13 cellular contexts compared by ENCODE assay signal in genomic region chr9:22100626-22101025, GRCh38.
DNase-seq lines count a peak whose midpoint lies in the region; ATAC-seq and TF ChIP-seq lines count a peak whose summit lies in the region.
"Had no signal": no experiment of that assay in that cellular context is flagged by ENCODE, and none has a peak within 500 bp of the region (broad histone marks: within the 10 kb centered on the region; RNA-seq: fewer than 3 reads in every experiment).

No MANE protein-coding gene starts in this region.

- no peak overlapping the region for H3K4me3 ChIP-seq in AG04450 (ENCODE audit: low read depth, low read length)
- H3K4me3 ChIP-seq in OCI-LY7 (ENCODE audit: low read depth, low read length, poor library complexity, severe bottlenecking): no peak overlapping the region
- no peak overlapping the region for H3K4me3 ChIP-seq in fibroblast of villous mesenchyme (ENCODE audit: low read depth, low read length)
- H3K4me3 ChIP-seq: lower lobe of right lung had no signal

- DNase-seq in AG04450 (ENCODE audit: low read depth, low spot score) (no peak), OCI-LY7 (ENCODE audit: low spot score) (peak; percentile 9), fibroblast of villous mesenchyme (ENCODE audit: low read depth) (no peak), Ammon's horn (ENCODE audit: low spot score) (no peak), mesenteric fat pad (ENCODE audit: low spot score) (no peak), cortex of kidney (lab: John Stamatoyannopoulos, UW) (no peak)
- DNase-seq: activated naive CD4-positive, alpha-beta T cell treated with Interleukin-2 at 50 U/mL for 16 hours; GOT3; lower lobe of right lung; NCI-H774 had no signal

- CTCF ChIA-PET in AG04450 (lab: Charles Lee): no interaction called here
- CTCF ChIA-PET in OCI-LY7 (lab: Charles Lee; ENCODE audit: unreplicated experiment): no interaction called here

- ATAC-seq in HG03460 (IDR thresholded peaks at IDR 0.05; ENCODE audit: unreplicated experiment): no peak
- ATAC-seq: lower lobe of right lung; natural killer cell treated with Interleukin-12 subunit alpha and Interleukin-12 subunit beta and Interleukin-15 and Interleukin-18, amount 100 ng/mL, for 72 hours had no signal

- peaks cover 10% of the 10 kb centered on the region for H3K4me1 ChIP-seq in OCI-LY7 (ENCODE audit: insufficient read depth, low read length, poor library complexity, severe bottlenecking)

- no peaks in the 10 kb centered on the region for H3K27me3 ChIP-seq in AG04450 (ENCODE audit: control insufficient read depth, insufficient read depth, low read length)

- H3K9me2 ChIP-seq in OCI-LY7 (ENCODE audit: insufficient read depth, low read length): no peaks in the 10 kb centered on the region

- H4K20me1 ChIP-seq in OCI-LY7 (ENCODE audit: insufficient read depth, low read length): no peaks in the 10 kb centered on the region

- TF ChIP-seq CTCF in AG04450 (IDR thresholded peaks at IDR 0.05; ENCODE audit: low read depth, low read length): peak; percentile 29; the same call in 1 of the 2 replicates
- peak; percentile 45; the same call in 2 of the 3 replicates for TF ChIP-seq CTCF in GM12872 (IDR thresholded peaks at IDR 0.05; ENCODE audit: insufficient read depth, low read depth, low read length)
- TF ChIP-seq CTCF in OCI-LY7 (conservative IDR thresholded peaks at IDR 0.05; ENCODE audit: low read length): peak; percentile 57
- peak; percentile 30 for TF ChIP-seq CTCF in fibroblast of villous mesenchyme (IDR thresholded peaks at IDR 0.05; ENCODE audit: insufficient read depth, low read depth, low read length)

- no peaks in the 10 kb centered on the region for H3K9me3 ChIP-seq in AG04450 (ENCODE audit: control insufficient read depth, insufficient read depth, low read length)
- no peaks in the 10 kb centered on the region for H3K9me3 ChIP-seq in OCI-LY7 (ENCODE audit: low read length)
- H3K9me3 ChIP-seq: lower lobe of right lung had no signal

- H2AFZ ChIP-seq in OCI-LY7 (ENCODE audit: low read length): no peak overlapping the region

- H3K36me3 ChIP-seq in OCI-LY7 (ENCODE audit: insufficient read depth, low read length): no peaks in the 10 kb centered on the region
- H3K36me3 ChIP-seq: lower lobe of right lung had no signal

- no peak overlapping the region for H3K4me2 ChIP-seq in OCI-LY7 (ENCODE audit: low read length)

- H3K27ac ChIP-seq in AG04450 (ENCODE audit: low read depth, low read length) (no peak overlapping the region), OCI-LY7 (ENCODE audit: low read depth, low read length, poor library complexity, severe bottlenecking) (no peak overlapping the region)
- H3K27ac ChIP-seq: lower lobe of right lung had no signal

- intact Hi-C loops in OCI-LY7 (cut with micrococcal nuclease; ENCODE audit: unreplicated experiment): no loop called here

- POLR2A ChIA-PET in AG04450 (lab: Yijun Ruan, JAX) (no interaction called here), OCI-LY7 (lab: Charles Lee) (interaction anchor here (0.9 kb wide), 1 partner anchor 18 kb away, joined by 5 read pairs; no protein-coding TSS in a partner anchor)

- BruUV-seq in OCI-LY7 (replicated peaks; lab: Mats Ljungman, UMichigan): no TSS peak

- no peaks in the 10 kb centered on the region for H3K79me2 ChIP-seq in OCI-LY7 (ENCODE audit: insufficient read depth, low read depth, low read length)
